19 cellular contexts compared by ENCODE assay signal in the genomic region with DNA sequence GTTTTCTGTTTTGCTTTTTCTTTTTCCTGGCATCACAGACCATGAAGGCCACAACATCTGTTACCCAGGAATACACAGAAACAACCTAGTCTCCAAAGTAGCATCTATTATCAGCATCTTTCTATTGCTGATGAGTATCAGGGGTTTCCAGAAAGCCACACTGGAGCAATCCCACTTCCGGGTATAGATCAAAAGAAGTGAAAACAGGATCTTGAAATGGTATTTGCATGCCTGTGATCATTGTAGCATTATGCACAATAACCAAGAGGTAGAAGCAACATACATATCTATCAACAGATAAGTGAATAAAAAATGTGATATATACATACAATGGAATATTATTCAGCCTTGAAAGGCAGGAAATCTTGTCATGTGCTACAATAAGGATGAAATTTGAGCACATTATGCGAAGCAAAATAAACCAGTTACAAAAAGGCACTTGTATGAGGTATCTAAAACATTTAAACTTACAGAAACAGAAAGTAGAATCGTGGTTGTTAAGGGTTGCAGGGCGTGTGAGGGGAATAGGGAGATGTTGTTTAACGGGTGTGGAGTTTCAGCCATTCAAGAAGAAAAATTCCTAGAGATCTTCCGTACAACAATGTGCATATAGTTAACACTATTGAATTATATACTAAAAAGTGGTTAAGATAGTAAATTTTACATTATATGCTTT.
A peak's percentile ranks its signal among the peaks of the same experiment; 100 is the strongest.
DNase-seq lines count a peak whose midpoint lies in the region; ATAC-seq and TF ChIP-seq lines count a peak whose summit lies in the region.
"Had no signal": no experiment of that assay in that cellular context is flagged by ENCODE, and none has a peak within 500 bp of the region (broad histone marks: within the 10 kb centered on the region; RNA-seq: fewer than 3 reads in every experiment).

No MANE protein-coding gene starts in this region.

- no peak overlapping the region for H3K27ac ChIP-seq in vagina
- H3K27ac ChIP-seq: 22Rv1, GM23248 had no signal

- intact Hi-C loops in vagina (cut with DNase I), result no loop called here

- no peaks in the 10 kb centered on the region for H3K36me3 ChIP-seq in vagina
- H3K36me3 ChIP-seq: HAP-1 had no signal

- TF ChIP-seq CTCF in GM12865 (IDR thresholded peaks at IDR 0.05; ENCODE audit: insufficient read depth, low read depth, low read length, missing control alignments) (no peak), vagina (IDR thresholded peaks at IDR 0.05) (no peak)

- ATAC-seq in GM21529 (IDR thresholded peaks at IDR 0.05; ENCODE audit: unreplicated experiment) (peak; percentile 64), HG02885 (IDR thresholded peaks at IDR 0.05; ENCODE audit: poor library complexity, unreplicated experiment) (peak; percentile 71)

- no peaks in the 10 kb centered on the region for H3K27me3 ChIP-seq in vagina

- TF ChIP-seq POLR2A in vagina (IDR thresholded peaks at IDR 0.05), result no peak

- H3K4me1 ChIP-seq in vagina, result no peaks in the 10 kb centered on the region
- H3K4me1 ChIP-seq: HAP-1 had no signal

- H3K4me3 ChIP-seq in GM12865 (ENCODE audit: low read depth, low read length) (peak overlapping the region; percentile 17; the same call in 1 of the 2 replicates), vagina (no peak overlapping the region)
- H3K4me3 ChIP-seq: GM23248, HAP-1 had no signal

- no peaks in the 10 kb centered on the region for H3K9me3 ChIP-seq in vagina
- H3K9me3 ChIP-seq: HAP-1 had no signal

- DNase-seq in GM12865 (ENCODE audit: low read depth) (peak; percentile 62), NAMALWA (ENCODE audit: low spot score) (peak; percentile 4), NOMO-1 treated with dmso at 0.1 percent for 144 hours (lab: John Stamatoyannopoulos, UW; ENCODE audit: unreplicated experiment) (no peak), vagina (ENCODE audit: extremely low spot score in 2 of 2) (no peak)
- DNase-seq in stimulated activated CD4-positive, alpha-beta T cell treated with anti-CD3 and anti-CD28 coated beads, Interleukin-2, amount 100 ng/mL, for 48 hours, result no peak
- no peak for DNase-seq in activated CD4-positive, alpha-beta T cell treated with anti-CD3 and anti-CD28 coated beads for 48 hours
- DNase-seq: AML-193, DND-41, GM23248, NCI-H1417, NCI-H187 treated with DMSO at 0.1 percent for 48 hours, NCI-H2227 treated with DMSO at 0.1 percent for 48 hours, NCI-H510A treated with DMSO at 0.1 percent for 48 hours, NCI-H82, T-helper 2 cell had no signal

Comparison
In these comparisons a context has a peak if more than half of its experiments do, and no peak if none do; other contexts are left out.
1. DNase-seq: peak in GM12865 (single experiment) and NAMALWA (single experiment); none in stimulated activated CD4-positive, alpha-beta T cell treated with anti-CD3 and anti-CD28 coated beads, Interleukin-2, amount 100 ng/mL, for 48 hours (0 of 2), NOMO-1 treated with dmso at 0.1 percent for 144 hours (single experiment), vagina (0 of 2) and activated CD4-positive, alpha-beta T cell treated with anti-CD3 and anti-CD28 coated beads for 48 hours (single experiment).